In genomic region chr19:31339405-31339804, GRCh38 we compare ENCODE assay signal across 14 cellular contexts. TPM values are rescaled to one million over a fixed set of nuclear protein-coding genes. Genes with fewer than 3 reads are reported as not detected.
DNase-seq lines count a peak whose midpoint lies in the region; ATAC-seq and TF ChIP-seq lines count a peak whose summit lies in the region.
"Had no signal": no experiment of that assay in that cellular context is flagged by ENCODE, and none has a peak within 500 bp of the region (broad histone marks: within the 10 kb centered on the region; RNA-seq: fewer than 3 reads in every experiment).

No MANE protein-coding gene starts in this region.

- no peak for ATAC-seq in GM18873 (IDR thresholded peaks at IDR 0.05; ENCODE audit: low FRiP score, unreplicated experiment)

- no peaks in the 10 kb centered on the region for H3K36me3 Mint-ChIP-seq in activated naive CD4-positive, alpha-beta T cell treated with anti-CD3 and anti-CD28 coated beads, Interleukin-2, amount 50 U/mL, for 24 hours
- peaks cover 22% of the 10 kb centered on the region for H3K36me3 Mint-ChIP-seq in mesothelial cell of epicardium
- peaks cover 5% of the 10 kb centered on the region for H3K36me3 Mint-ChIP-seq in type B pancreatic cell

- H3K27me3 Mint-ChIP-seq in activated naive CD4-positive, alpha-beta T cell treated with anti-CD3 and anti-CD28 coated beads, Interleukin-2, amount 50 U/mL, for 24 hours: no peaks in the 10 kb centered on the region
- H3K27me3 Mint-ChIP-seq in mesothelial cell of epicardium (ENCODE audit: low read depth) (peaks cover 6% of the 10 kb centered on the region), type B pancreatic cell (peaks cover 59% of the 10 kb centered on the region)

- peak overlapping the region; percentile 52 for H3K4me3 Mint-ChIP-seq in activated naive CD4-positive, alpha-beta T cell treated with anti-CD3 and anti-CD28 coated beads, Interleukin-2, amount 50 U/mL, for 24 hours
- H3K4me3 Mint-ChIP-seq in mesothelial cell of epicardium (peak overlapping the region; percentile 30), type B pancreatic cell (peak overlapping the region; percentile 74)

- no peaks in the 10 kb centered on the region for H3K9me3 Mint-ChIP-seq in activated naive CD4-positive, alpha-beta T cell treated with anti-CD3 and anti-CD28 coated beads, Interleukin-2, amount 50 U/mL, for 24 hours
- H3K9me3 Mint-ChIP-seq in mesothelial cell of epicardium (no peaks in the 10 kb centered on the region), type B pancreatic cell (no peaks in the 10 kb centered on the region)

- H3K4me1 Mint-ChIP-seq in activated naive CD4-positive, alpha-beta T cell treated with anti-CD3 and anti-CD28 coated beads, Interleukin-2, amount 50 U/mL, for 24 hours: peaks cover 40% of the 10 kb centered on the region
- H3K4me1 Mint-ChIP-seq in mesothelial cell of epicardium: peaks cover 88% of the 10 kb centered on the region
- H3K4me1 Mint-ChIP-seq in type B pancreatic cell (ENCODE audit: unreplicated experiment): peaks cover 62% of the 10 kb centered on the region

- peak overlapping the region; percentile 3 for H3K27ac Mint-ChIP-seq in activated naive CD4-positive, alpha-beta T cell treated with anti-CD3 and anti-CD28 coated beads, Interleukin-2, amount 50 U/mL, for 24 hours
- H3K27ac Mint-ChIP-seq in mesothelial cell of epicardium: peak overlapping the region; percentile 86
- H3K27ac Mint-ChIP-seq in type B pancreatic cell: peak overlapping the region; percentile 77

- DNase-seq in activated naive CD4-positive, alpha-beta T cell (lab: John Stamatoyannopoulos, UW): no peak
- peak; percentile 59 for DNase-seq in amniotic epithelial cell (ENCODE audit: low read depth)
- no peak for DNase-seq in mesothelial cell of epicardium (ENCODE audit: low spot score in 2 of 2, unreplicated experiment in 2 of 2)
- no peak for DNase-seq in type B pancreatic cell (ENCODE audit: extremely low spot score, unreplicated experiment)
- no peak for DNase-seq in GDM1 (lab: John Stamatoyannopoulos, UW)
- no peak for DNase-seq in cerebellar cortex (ENCODE audit: low spot score)
- DNase-seq: activated CD4-positive, CD25-positive, alpha-beta regulatory T cell treated with anti-CD3 and anti-CD28 coated beads, Interleukin-2, amount 50 U/mL, for 72 hours; GOT3; hippocampal formation; mucosa of descending colon; NCI-H446; stimulated activated CD4-positive, alpha-beta T cell treated with anti-CD3 and anti-CD28 coated beads, Interleukin-15, amount 100 ng/mL, for 24 hours had no signal

- TF ChIP-seq CTCF in mesothelial cell of epicardium (IDR thresholded peaks at IDR 0.05; ENCODE audit: unreplicated experiment) (no peak), type B pancreatic cell (conservative IDR thresholded peaks at IDR 0.05) (no peak)

RNA-seq across cellular contexts. Expression of gene TSHZ3, which starts 9.8 kb away (rescaled TPM):
- total RNA-seq in mesothelial cell of epicardium (82.5 to 87.1 TPM (median 82.9 TPM) in 3 replicates), type B pancreatic cell (ENCODE audit: low replicate concordance) (3.1 and 21.2 TPM in 2 replicates)

Comparison
In these comparisons a context has a peak if more than half of its experiments do, and no peak if none do; other contexts are left out.
1. H3K27ac Mint-ChIP-seq: peak in every context shown above with its lines; median percentile 86 in mesothelial cell of epicardium; 77 in type B pancreatic cell; 3 in activated naive CD4-positive, alpha-beta T cell treated with anti-CD3 and anti-CD28 coated beads, Interleukin-2, amount 50 U/mL, for 24 hours.